ENCODE assay signal across 10 cellular contexts in genomic region chr9:99660191-99660636, GRCh38.
DNase-seq lines count a peak whose midpoint lies in the region; ATAC-seq and TF ChIP-seq lines count a peak whose summit lies in the region.
"Had no signal": no experiment of that assay in that cellular context is flagged by ENCODE, and none has a peak within 500 bp of the region (broad histone marks: within the 10 kb centered on the region; RNA-seq: fewer than 3 reads in every experiment).

No MANE protein-coding gene starts in this region.

- peaks cover 30% of the 10 kb centered on the region for H3K4me1 Mint-ChIP-seq in dendritic cell treated with granulocyte-macrophage colony-stimulating factor and Interleukin-4, amounts not matched to agents 40 ng/mL and 50 ng/mL, for 4 days (ENCODE audit: low read depth)
- H3K4me1 Mint-ChIP-seq: activated naive CD4-positive, alpha-beta T cell treated with anti-CD3 and anti-CD28 coated beads, Interleukin-2, amount 50 U/mL, for 24 hours had no signal

- peak overlapping the region; percentile 42 for H3K4me3 Mint-ChIP-seq in dendritic cell treated with granulocyte-macrophage colony-stimulating factor and Interleukin-4, amounts not matched to agents 40 ng/mL and 50 ng/mL, for 4 days
- H3K4me3 Mint-ChIP-seq: activated naive CD4-positive, alpha-beta T cell treated with anti-CD3 and anti-CD28 coated beads, Interleukin-2, amount 50 U/mL, for 24 hours had no signal

- H3K9me3 Mint-ChIP-seq in dendritic cell treated with granulocyte-macrophage colony-stimulating factor and Interleukin-4, amounts not matched to agents 40 ng/mL and 50 ng/mL, for 4 days = no peaks in the 10 kb centered on the region
- H3K9me3 Mint-ChIP-seq: activated naive CD4-positive, alpha-beta T cell treated with anti-CD3 and anti-CD28 coated beads, Interleukin-2, amount 50 U/mL, for 24 hours had no signal

- intact Hi-C loops in dendritic cell treated with granulocyte-macrophage colony-stimulating factor and Interleukin-4, amounts not matched to agents 40 ng/mL and 50 ng/mL, for 4 days (cut with micrococcal nuclease) = loop anchor here (1.0 to 2.0 kb wide), 3 partner anchors 26 to 161 kb away; partner anchors contain the start of gene NR4A3

- H3K27me3 Mint-ChIP-seq in dendritic cell treated with granulocyte-macrophage colony-stimulating factor and Interleukin-4, amounts not matched to agents 40 ng/mL and 50 ng/mL, for 4 days = no peaks in the 10 kb centered on the region

- DNase-seq in GM10266 (ENCODE audit: extremely low spot score) = peak; percentile 61
- no peak for DNase-seq in DMS53 (lab: John Stamatoyannopoulos, UW)
- no peak for DNase-seq in NCI-H748 (lab: John Stamatoyannopoulos, UW; ENCODE audit: unreplicated experiment)
- no peak for DNase-seq in NCI-H748 treated with DMSO at 0.1 percent for 48 hours (lab: John Stamatoyannopoulos, UW)
- DNase-seq in stimulated activated CD8-positive, alpha-beta memory T cell treated with anti-CD3 and anti-CD28 coated beads, Interleukin-4, amount 100 ng/mL, for 48 hours = no peak
- DNase-seq: NCI-H2081 treated with DMSO at 0.1 percent for 48 hours had no signal

- H3K36me3 Mint-ChIP-seq in dendritic cell treated with granulocyte-macrophage colony-stimulating factor and Interleukin-4, amounts not matched to agents 40 ng/mL and 50 ng/mL, for 4 days (ENCODE audit: low read depth) = no peaks in the 10 kb centered on the region
- H3K36me3 Mint-ChIP-seq: activated naive CD4-positive, alpha-beta T cell treated with anti-CD3 and anti-CD28 coated beads, Interleukin-2, amount 50 U/mL, for 24 hours had no signal

- no peak for TF ChIP-seq CTCF in GM10266 (IDR thresholded peaks at IDR 0.05; ENCODE audit: control insufficient read depth, insufficient read depth, low read depth, missing control alignments)

- H3K27ac Mint-ChIP-seq in dendritic cell treated with granulocyte-macrophage colony-stimulating factor and Interleukin-4, amounts not matched to agents 40 ng/mL and 50 ng/mL, for 4 days = peak overlapping the region; percentile 78
- H3K27ac Mint-ChIP-seq: activated naive CD4-positive, alpha-beta T cell treated with anti-CD3 and anti-CD28 coated beads, Interleukin-2, amount 50 U/mL, for 24 hours had no signal

- ATAC-seq in GM19463 (IDR thresholded peaks at IDR 0.05; ENCODE audit: unreplicated experiment) (peak; percentile 95), HG03280 (IDR thresholded peaks at IDR 0.05; ENCODE audit: unreplicated experiment) (peak; percentile 68)
